1 cellular context compared by ENCODE assay signal in genomic region chr16:58490100-58490499, GRCh38.
TF ChIP-seq lines count a peak whose summit lies in the region.

No MANE protein-coding gene starts in this region.

TF ChIP-seq in H1, 55 proteins besides CTCF, POLR2A, EP300 and RAD21:
- TF ChIP-seq CBX5 (IDR thresholded peaks at IDR 0.05; ENCODE audit: low read depth, low read length) (no peak), RFX5 (IDR thresholded peaks at IDR 0.05; ENCODE audit: borderline replicate concordance, low read depth, low read length) (no peak), EZH2 (IDR thresholded peaks at IDR 0.05; ENCODE audit: low read depth, low read length, severe bottlenecking) (no peak), BACH1 (IDR thresholded peaks at IDR 0.05; ENCODE audit: low read length) (no peak), GTF2F1 (IDR thresholded peaks at IDR 0.05; ENCODE audit: borderline replicate concordance, low read depth, low read length) (no peak)
